In genomic region chr15:81317642-81318017, GRCh38 we compare ENCODE assay signal across 18 cellular contexts. TPM values are rescaled to one million over a fixed set of nuclear protein-coding genes. Genes with fewer than 3 reads are reported as not detected.
DNase-seq lines count a peak whose midpoint lies in the region; ATAC-seq and TF ChIP-seq lines count a peak whose summit lies in the region.
"Had no signal": no experiment of that assay in that cellular context is flagged by ENCODE, and none has a peak within 500 bp of the region (broad histone marks: within the 10 kb centered on the region; RNA-seq: fewer than 3 reads in every experiment).

No MANE protein-coding gene starts in this region.

- intact Hi-C loops in CD4-positive, alpha-beta memory T cell (cut with micrococcal nuclease) = no loop called here
- intact Hi-C loops in naive thymus-derived CD4-positive, alpha-beta T cell (cut with micrococcal nuclease) = no loop called here
- intact Hi-C loops in A673 (cut with micrococcal nuclease; ENCODE audit: unreplicated experiment) = no loop called here

- H3K27ac Mint-ChIP-seq in CD4-positive, alpha-beta memory T cell = peak overlapping the region in 5 of 7 donors; percentile 3 to 59 (median 53)
- peak overlapping the region; percentile 83 to 89 (median 86) for H3K27ac Mint-ChIP-seq in IgD-negative memory B cell
- H3K27ac Mint-ChIP-seq in T-helper 17 cell = peak overlapping the region; percentile 29
- peak overlapping the region in 8 of 9 donors; percentile 38 to 95 (median 84) for H3K27ac Mint-ChIP-seq in naive thymus-derived CD4-positive, alpha-beta T cell

- TF ChIP-seq CTCF in A673 (conservative IDR thresholded peaks at IDR 0.05; ENCODE audit: low read depth, low read length) (no peak), coronary artery (IDR thresholded peaks at IDR 0.05) (no peak)

- POLR2A ChIA-PET in CD4-positive, alpha-beta memory T cell (lab: Charles Lee; ENCODE audit: partially characterized antibody) = interaction anchor here (2.0 to 20.5 kb wide), 3 partner anchors 9 to 38 kb away, joined by 6 to 702 read pairs (median 39); no protein-coding TSS in a partner anchor
- POLR2A ChIA-PET in naive thymus-derived CD4-positive, alpha-beta T cell (lab: Charles Lee) = interaction anchor here (1.0 to 7.8 kb wide), 6 partner anchors 8 to 49 kb away, joined by 3 to 149 read pairs (median 6); no protein-coding TSS in a partner anchor
- POLR2A ChIA-PET in A673 (lab: Charles Lee; ENCODE audit: low non-redundant PET) = no interaction called here

- no peak for DNase-seq in CD4-positive, alpha-beta memory T cell
- DNase-seq in T-helper 17 cell = no peak
- no peak for DNase-seq in naive thymus-derived CD4-positive, alpha-beta T cell
- no peak for DNase-seq in A673 (ENCODE audit: low spot score)
- DNase-seq in coronary artery (ENCODE audit: low spot score) = no peak
- DNase-seq in G401 (ENCODE audit: low spot score) = no peak
- DNase-seq: DMS79, GF-D8, Karpas-422, NCI-H1105 treated with DMSO at 0.1 percent for 48 hours, NCI-H187 treated with DMSO at 0.1 percent for 48 hours, NCI-H446 treated with DMSO at 0.1 percent for 48 hours, NCI-H774, SJCRH30 had no signal

- no peak overlapping the region for H3K4me3 ChIP-seq in CD4-positive, alpha-beta memory T cell (ENCODE audit: low read length in 2 of 2)
- H3K4me3 ChIP-seq in naive thymus-derived CD4-positive, alpha-beta T cell (ENCODE audit: low read length) = no peak overlapping the region
- H3K4me3 ChIP-seq in A673 (ENCODE audit: low read depth, low read length, poor library complexity, severe bottlenecking) = no peak overlapping the region
- no peak overlapping the region for H3K4me3 ChIP-seq in coronary artery
- H3K4me3 ChIP-seq: BLaER1, SJCRH30 had no signal

- H3K9me3 Mint-ChIP-seq in CD4-positive, alpha-beta memory T cell = no peaks in the 10 kb centered on the region
- H3K9me3 Mint-ChIP-seq in IgD-negative memory B cell = no peaks in the 10 kb centered on the region
- peaks cover 0 to 2% (median 0%) of the 10 kb centered on the region in 11 donors for H3K9me3 Mint-ChIP-seq in naive thymus-derived CD4-positive, alpha-beta T cell

- no peaks in the 10 kb centered on the region for H3K9me3 ChIP-seq in CD4-positive, alpha-beta memory T cell (ENCODE audit: control insufficient read depth in 1 of 2, low read length in 2 of 2)
- no peaks in the 10 kb centered on the region for H3K9me3 ChIP-seq in T-helper 17 cell (ENCODE audit: control insufficient read depth, low read length, poor library complexity, severe bottlenecking)
- H3K9me3 ChIP-seq in naive thymus-derived CD4-positive, alpha-beta T cell (ENCODE audit: control insufficient read depth in 2 of 3, low read length in 3 of 3) = no peaks in the 10 kb centered on the region
- H3K9me3 ChIP-seq in A673 (ENCODE audit: low read depth, low read length, poor library complexity, severe bottlenecking) = no peaks in the 10 kb centered on the region
- H3K9me3 ChIP-seq: BLaER1, SJCRH30 had no signal

- peaks cover 26% of the 10 kb centered on the region for H3K4me1 ChIP-seq in CD4-positive, alpha-beta memory T cell (ENCODE audit: insufficient read depth, low read length)
- H3K4me1 ChIP-seq in naive thymus-derived CD4-positive, alpha-beta T cell (ENCODE audit: control insufficient read depth in 2 of 2, insufficient read depth in 2 of 2, low read length in 2 of 2) = peaks cover 18 to 29% of the 10 kb centered on the region in 2 donors
- H3K4me1 ChIP-seq in A673 (ENCODE audit: insufficient read depth, low read length, poor library complexity, severe bottlenecking) = no peaks in the 10 kb centered on the region
- H3K4me1 ChIP-seq: SJCRH30 had no signal

- peaks cover 17 to 45% of the 10 kb centered on the region in 2 donors for H3K36me3 Mint-ChIP-seq in CD4-positive, alpha-beta memory T cell
- H3K36me3 Mint-ChIP-seq in IgD-negative memory B cell (no peaks in the 10 kb centered on the region), T-helper 17 cell (ENCODE audit: low read depth) (peaks cover 4% of the 10 kb centered on the region)
- peaks cover 8 to 41% (median 16%) of the 10 kb centered on the region in 5 donors for H3K36me3 Mint-ChIP-seq in naive thymus-derived CD4-positive, alpha-beta T cell

- H3K27ac ChIP-seq in CD4-positive, alpha-beta memory T cell (ENCODE audit: low read depth, low read length) = no peak overlapping the region
- H3K27ac ChIP-seq in naive thymus-derived CD4-positive, alpha-beta T cell (ENCODE audit: low read depth, low read length) = peak overlapping the region; percentile 38
- H3K27ac ChIP-seq in A673 (ENCODE audit: low read depth, low read length, poor library complexity, severe bottlenecking) (no peak overlapping the region), coronary artery (no peak overlapping the region)
- H3K27ac ChIP-seq: BLaER1, SJCRH30 had no signal

- H3K36me3 ChIP-seq in CD4-positive, alpha-beta memory T cell (ENCODE audit: insufficient read depth, low read length) = peaks cover 6% of the 10 kb centered on the region
- peaks cover 0 to 57% (median 0%) of the 10 kb centered on the region in 3 experiments for H3K36me3 ChIP-seq in naive thymus-derived CD4-positive, alpha-beta T cell (ENCODE audit: control insufficient read depth in 2 of 3, insufficient read depth in 3 of 3, low read length in 3 of 3)
- no peaks in the 10 kb centered on the region for H3K36me3 ChIP-seq in A673 (ENCODE audit: insufficient read depth, low read length, poor library complexity, severe bottlenecking)
- H3K36me3 ChIP-seq: SJCRH30 had no signal

- H3K4me3 Mint-ChIP-seq in CD4-positive, alpha-beta memory T cell = no peak overlapping the region
- H3K4me3 Mint-ChIP-seq in IgD-negative memory B cell = peak overlapping the region; percentile 55 to 87 (median 66)
- no peak overlapping the region for H3K4me3 Mint-ChIP-seq in T-helper 17 cell
- no peak overlapping the region for H3K4me3 Mint-ChIP-seq in naive thymus-derived CD4-positive, alpha-beta T cell

- H3K4me1 Mint-ChIP-seq in CD4-positive, alpha-beta memory T cell = peaks cover 27 to 49% (median 35%) of the 10 kb centered on the region in 4 donors
- H3K4me1 Mint-ChIP-seq in IgD-negative memory B cell (peaks cover 44 to 66% (median 51%) of the 10 kb centered on the region in 3 donors), T-helper 17 cell (peaks cover 29% of the 10 kb centered on the region)
- H3K4me1 Mint-ChIP-seq in naive thymus-derived CD4-positive, alpha-beta T cell = peaks cover 35 to 88% (median 77%) of the 10 kb centered on the region in 7 donors

- H3K27me3 ChIP-seq in CD4-positive, alpha-beta memory T cell (ENCODE audit: insufficient read depth, low read length) = no peaks in the 10 kb centered on the region
- H3K27me3 ChIP-seq in naive thymus-derived CD4-positive, alpha-beta T cell (ENCODE audit: control insufficient read depth in 2 of 2, insufficient read depth in 2 of 2, low read length in 2 of 2) = no peaks in the 10 kb centered on the region
- H3K27me3 ChIP-seq in A673 (replicated peaks; ENCODE audit: insufficient read depth, low read depth, low read length, poor library complexity) = no peaks in the 10 kb centered on the region
- H3K27me3 ChIP-seq: BLaER1, SJCRH30 had no signal

- CTCF ChIA-PET in CD4-positive, alpha-beta memory T cell (lab: Charles Lee; ENCODE audit: partially characterized antibody) = interaction anchor here (2.1 kb wide), 1 partner anchor 42 kb away, joined by 6 read pairs; no protein-coding TSS in a partner anchor
- CTCF ChIA-PET in naive thymus-derived CD4-positive, alpha-beta T cell (lab: Charles Lee) = interaction anchor here (0.5 kb wide), 1 partner anchor 8 kb away, joined by 3 read pairs; no protein-coding TSS in a partner anchor
- CTCF ChIA-PET in A673 (lab: Charles Lee) = no interaction called here

- no peak for ATAC-seq in T-helper 17 cell
- no peak for ATAC-seq in naive thymus-derived CD4-positive, alpha-beta T cell

- in situ Hi-C loops in G401 (cut with HindIII; ENCODE audit: low sequenced_read_pairs) = no loop called here

- BruUV-seq in A673 (replicated peaks; lab: Mats Ljungman, UMichigan) = no TSS peak

- no peaks in the 10 kb centered on the region for H3K27me3 Mint-ChIP-seq in CD4-positive, alpha-beta memory T cell
- H3K27me3 Mint-ChIP-seq in IgD-negative memory B cell (peaks cover 1% of the 10 kb centered on the region), T-helper 17 cell (no peaks in the 10 kb centered on the region)
- no peaks in the 10 kb centered on the region for H3K27me3 Mint-ChIP-seq in naive thymus-derived CD4-positive, alpha-beta T cell

RNA-seq across cellular contexts. Expression of gene STARD5, which starts 6.3 kb away (rescaled TPM):
- total RNA-seq in CD4-positive, alpha-beta memory T cell = 1 to 10 TPM; 5.0 to 8.0 TPM
- polyA plus RNA-seq in CD4-positive, alpha-beta memory T cell = 1 to 10 TPM; 1.9 to 3.9 TPM
- 8.4 TPM for polyA plus RNA-seq in IgD-negative memory B cell
- 1 to 10 TPM; 4.3 to 4.6 TPM for total RNA-seq in T-helper 17 cell
- 10 to 100 TPM in 3 of 5 experiments, 1 to 10 TPM in 2; 5.0 to 11.7 (median 10.1) TPM for total RNA-seq in naive thymus-derived CD4-positive, alpha-beta T cell
- polyA plus RNA-seq in naive thymus-derived CD4-positive, alpha-beta T cell = 10 to 100 TPM in 1 of 2 donors, 1 to 10 TPM in 1; 5.2 to 13.5 TPM
- 0.54 and 2.1 TPM in 2 replicates for total RNA-seq in A673 (2021)
- total RNA-seq in G401 (2014; rRNA removed; shearing (Covaris generic)) = not detected in 2 replicates

RNA-seq across cellular contexts. Expression of gene TMC3, which starts 56.4 kb away (rescaled TPM):
- total RNA-seq in CD4-positive, alpha-beta memory T cell = not detected
- polyA plus RNA-seq in CD4-positive, alpha-beta memory T cell = under 1 TPM in 1 of 2 donors, not detected in 1; 0.05 TPM
- 0.04 TPM for polyA plus RNA-seq in IgD-negative memory B cell
- total RNA-seq in T-helper 17 cell (not detected), A673 (2021) (not detected in 2 replicates)
- total RNA-seq in naive thymus-derived CD4-positive, alpha-beta T cell = not detected
- not detected for polyA plus RNA-seq in naive thymus-derived CD4-positive, alpha-beta T cell
- not detected in 2 replicates for total RNA-seq in G401 (2014; rRNA removed; shearing (Covaris generic))
- total RNA-seq: H4, RPMI7951 had no signal

Comparison
In these comparisons a context has a peak if more than half of its experiments do, and no peak if none do; other contexts are left out.
1. H3K27ac Mint-ChIP-seq: peak in every context shown above with its lines; median percentile 86 in IgD-negative memory B cell; 84 in naive thymus-derived CD4-positive, alpha-beta T cell; 53 in CD4-positive, alpha-beta memory T cell; 29 in T-helper 17 cell.
2. H3K4me3 Mint-ChIP-seq: peak in IgD-negative memory B cell (4 of 4); none in CD4-positive, alpha-beta memory T cell (0 of 8), T-helper 17 cell (single experiment) and naive thymus-derived CD4-positive, alpha-beta T cell (0 of 10).